8 cellular contexts compared by ENCODE assay signal in the genomic region with DNA sequence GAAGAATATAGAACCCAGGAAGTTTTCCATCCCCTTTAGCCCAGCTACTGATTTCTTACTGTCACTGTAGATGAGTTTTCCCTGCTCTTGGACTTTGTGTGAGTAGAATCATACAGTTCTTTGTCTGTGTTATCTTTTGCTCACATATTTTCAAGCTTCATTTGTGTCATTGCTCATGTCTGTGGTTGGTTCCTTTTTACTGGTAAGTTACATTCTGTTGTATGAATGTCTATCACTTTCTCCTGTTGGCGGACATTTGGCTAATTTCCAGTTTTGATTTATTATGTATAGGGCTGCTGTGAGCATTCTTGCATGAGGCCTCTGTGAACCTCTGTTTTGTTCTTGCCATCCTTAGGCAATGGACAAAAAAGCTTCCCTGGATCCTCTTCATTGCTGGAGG. TPM values are rescaled to one million over a fixed set of nuclear protein-coding genes. Genes with fewer than 3 reads are reported as not detected.
DNase-seq lines count a peak whose midpoint lies in the region; ATAC-seq and TF ChIP-seq lines count a peak whose summit lies in the region.
"Had no signal": no experiment of that assay in that cellular context is flagged by ENCODE, and none has a peak within 500 bp of the region (broad histone marks: within the 10 kb centered on the region; RNA-seq: fewer than 3 reads in every experiment).

No MANE protein-coding gene starts in this region.

- H3K4me3 ChIP-seq in OCI-LY3 (ENCODE audit: low read length): peak overlapping the region; percentile 71
- no peak overlapping the region for H3K4me3 ChIP-seq in A673 (ENCODE audit: low read depth, low read length, poor library complexity, severe bottlenecking)
- no peak overlapping the region for H3K4me3 ChIP-seq in lower leg skin (ENCODE audit: low read depth, poor library complexity, severe bottlenecking)

- POLR2A ChIA-PET in A673 (lab: Charles Lee; ENCODE audit: low non-redundant PET): no interaction called here

- CTCF ChIA-PET in A673 (lab: Charles Lee): interaction anchor here (0.8 kb wide), 1 partner anchor 32 kb away, joined by 3 read pairs; no protein-coding TSS in a partner anchor

- H3K4me2 ChIP-seq in OCI-LY3 (ENCODE audit: low read length): peak overlapping the region; percentile 88

- H3K79me2 ChIP-seq in OCI-LY3 (ENCODE audit: low read length): peaks cover 100% of the 10 kb centered on the region

- peak; percentile 35 for ATAC-seq in GM18870 (IDR thresholded peaks at IDR 0.05; ENCODE audit: unreplicated experiment)
- ATAC-seq in GM21825 (IDR thresholded peaks at IDR 0.05; ENCODE audit: unreplicated experiment): peak; percentile 36

- no TSS peak for BruUV-seq in A673 (replicated peaks; lab: Mats Ljungman, UMichigan)

- H3K9ac ChIP-seq in OCI-LY3 (ENCODE audit: low read length): peak overlapping the region; percentile 60

- H3K27ac ChIP-seq in OCI-LY3 (ENCODE audit: low read length) (peak overlapping the region; percentile 88), A673 (ENCODE audit: low read depth, low read length, poor library complexity, severe bottlenecking) (no peak overlapping the region)

- no peaks in the 10 kb centered on the region for H3K27me3 ChIP-seq in OCI-LY3 (ENCODE audit: low read depth, low read length)
- no peaks in the 10 kb centered on the region for H3K27me3 ChIP-seq in A673 (replicated peaks; ENCODE audit: insufficient read depth, low read depth, low read length, poor library complexity)

- H3K9me3 ChIP-seq in OCI-LY3 (ENCODE audit: insufficient read depth, low read length) (no peaks in the 10 kb centered on the region), A673 (ENCODE audit: low read depth, low read length, poor library complexity, severe bottlenecking) (no peaks in the 10 kb centered on the region)

- H3K36me3 ChIP-seq in OCI-LY3 (replicated peaks; ENCODE audit: low read depth, low read length) (peaks cover 26% of the 10 kb centered on the region), A673 (ENCODE audit: insufficient read depth, low read length, poor library complexity, severe bottlenecking) (peaks cover 12% of the 10 kb centered on the region)

- intact Hi-C loops in A673 (cut with micrococcal nuclease; ENCODE audit: unreplicated experiment): no loop called here
- intact Hi-C loops in lower leg skin (cut with DNase I; ENCODE audit: low total_unique reads): no loop called here

- TF ChIP-seq POLR2A in lower leg skin (IDR thresholded peaks at IDR 0.05): no peak

- peaks cover 36% of the 10 kb centered on the region for H4K20me1 ChIP-seq in OCI-LY3 (ENCODE audit: insufficient read depth, low read length)

- H2AFZ ChIP-seq in OCI-LY3 (ENCODE audit: low read depth, low read length): no peak overlapping the region

- DNase-seq in iris pigment epithelial cell (ENCODE audit: low read depth): peak; percentile 47
- DNase-seq in A673 (ENCODE audit: low spot score): no peak
- DNase-seq in lower leg skin (ENCODE audit: low spot score in 2 of 2): no peak
- DNase-seq in OCI-M2 (lab: John Stamatoyannopoulos, UW; ENCODE audit: unreplicated experiment): no peak
- DNase-seq: immature natural killer cell had no signal

- WGBS in lower leg skin, 2 donors: 42 to 47% methylated on average over 1 of the region's 1 CpG

- H3K4me1 ChIP-seq in OCI-LY3 (ENCODE audit: low read length) (peaks cover 51% of the 10 kb centered on the region), A673 (ENCODE audit: insufficient read depth, low read length, poor library complexity, severe bottlenecking) (peaks cover 20% of the 10 kb centered on the region)

- TF ChIP-seq CTCF in OCI-LY3 (IDR thresholded peaks at IDR 0.05; ENCODE audit: low read depth, low read length) (no peak), A673 (conservative IDR thresholded peaks at IDR 0.05; ENCODE audit: low read depth, low read length) (no peak), lower leg skin (IDR thresholded peaks at IDR 0.05) (no peak)

RNA-seq across cellular contexts. Expression of a gene that starts 5.3 kb away (rescaled TPM):
- 186 and 197 TPM in 2 replicates for total RNA-seq in A673 (2021)
- 10 to 100 TPM; 31.5 to 60.7 (median 42.6) TPM for total RNA-seq in lower leg skin

RNA-seq across cellular contexts. Expression of a gene that starts 30.8 kb away (rescaled TPM):
- total RNA-seq in A673 (2021) (1.8 and 2.0 TPM in 2 replicates), lower leg skin (1 to 10 TPM in 3 of 4 donors, under 1 TPM in 1; 0.38 to 3.9 (median 3.3) TPM)
